In the genomic region with DNA sequence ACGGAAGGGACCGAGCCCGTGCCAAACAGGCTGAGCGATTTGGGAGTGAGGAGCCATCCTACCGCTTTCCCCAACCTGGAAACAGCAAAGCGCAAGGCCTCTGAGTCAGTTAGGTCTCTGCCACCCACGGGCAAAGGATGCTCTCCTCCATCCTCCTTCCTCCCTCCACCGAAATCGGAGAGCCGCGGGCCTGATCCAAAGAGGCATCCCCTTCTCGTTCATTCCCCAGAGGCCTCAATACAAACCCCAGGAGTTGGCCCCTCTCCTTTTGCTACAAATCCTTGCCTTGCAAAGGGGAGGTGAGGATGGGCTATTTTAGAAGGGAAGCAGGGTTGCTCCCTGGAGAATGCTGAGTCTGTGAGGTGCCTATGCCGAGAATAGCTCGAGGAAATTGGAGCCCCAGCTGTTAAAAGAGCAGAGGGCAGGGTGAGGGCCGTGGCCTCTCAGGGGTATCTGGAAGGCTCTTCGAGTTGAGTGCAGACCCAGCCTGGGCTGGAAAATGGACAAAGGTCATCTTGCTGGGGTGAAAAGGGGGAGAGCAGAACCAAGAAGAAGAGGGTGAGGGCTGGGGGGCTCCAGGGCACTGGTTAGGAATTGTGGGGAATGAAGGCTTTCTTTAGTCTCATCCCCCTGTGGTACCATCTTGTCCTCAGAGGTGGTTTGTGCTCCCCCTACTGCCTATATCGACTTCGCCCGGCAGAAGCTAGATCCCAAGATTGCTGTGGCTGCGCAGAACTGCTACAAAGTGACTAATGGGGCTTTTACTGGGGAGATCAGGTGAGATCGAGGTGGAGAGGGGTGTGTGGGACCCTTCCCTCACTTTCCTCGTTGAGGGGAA, we compare ENCODE assay signal across 8 cellular contexts. TPM values are rescaled to one million over a fixed set of nuclear protein-coding genes. Genes with fewer than 3 reads are reported as not detected.
DNase-seq lines count a peak whose midpoint lies in the region; ATAC-seq and TF ChIP-seq lines count a peak whose summit lies in the region.

No MANE protein-coding gene starts in this region.

- H3K27me3 ChIP-seq in H7 (ENCODE audit: control insufficient read depth, insufficient read depth, low read length) (no peaks in the 10 kb centered on the region), gastroesophageal sphincter (no peaks in the 10 kb centered on the region), gastrocnemius medialis (no peaks in the 10 kb centered on the region)

- TF ChIP-seq CTCF in gastroesophageal sphincter (IDR thresholded peaks at IDR 0.05) (no peak), gastrocnemius medialis (IDR thresholded peaks at IDR 0.05 in 4 of 5, conservative IDR thresholded peaks at IDR 0.05 in 1 of 5) (no peak)

- no peak for TF ChIP-seq EP300 in gastroesophageal sphincter (IDR thresholded peaks at IDR 0.05)

- ATAC-seq in gastroesophageal sphincter (no peak), gastrocnemius medialis (peak; percentile 1 to 11)

- H3K36me3 ChIP-seq in H7 (replicated peaks; ENCODE audit: control insufficient read depth, insufficient read depth, low read length) (peaks cover 25% of the 10 kb centered on the region), gastroesophageal sphincter (peaks cover 0 to 58% of the 10 kb centered on the region in 2 donors), gastrocnemius medialis (peaks cover 0 to 51% of the 10 kb centered on the region in 2 donors)

- peaks cover 55% of the 10 kb centered on the region for H3K4me1 Mint-ChIP-seq in activated CD4-positive, alpha-beta memory T cell treated with anti-CD3 and anti-CD28 coated beads for 36 hours (ENCODE audit: low read depth)

- peaks cover 0 to 58% (median 36%) of the 10 kb centered on the region in 3 donors for H3K4me1 ChIP-seq in gastroesophageal sphincter
- H3K4me1 ChIP-seq in gastrocnemius medialis, result peaks cover 35 to 38% of the 10 kb centered on the region in 2 donors

- no peak for TF ChIP-seq POLR2A in gastroesophageal sphincter (IDR thresholded peaks at IDR 0.05)
- no peak for TF ChIP-seq POLR2A in gastrocnemius medialis (IDR thresholded peaks at IDR 0.05)

- POLR2A ChIA-PET in activated CD4-positive, alpha-beta memory T cell treated with anti-CD3 and anti-CD28 coated beads for 36 hours (lab: Charles Lee), result interaction anchor here (0.9 to 4.8 kb wide), 11 partner anchors 15 to 334 kb away, joined by 3 to 94 read pairs (median 4); a partner anchor contains a TSS

- in situ Hi-C loops in gastrocnemius medialis (cut with MboI; ENCODE audit: low sequenced_read_pairs in 4 of 4), result no loop called here

- H3K9me3 ChIP-seq in gastroesophageal sphincter (no peaks in the 10 kb centered on the region), gastrocnemius medialis (no peaks in the 10 kb centered on the region)

- no peaks in the 10 kb centered on the region for H3K9me3 Mint-ChIP-seq in activated CD4-positive, alpha-beta memory T cell treated with anti-CD3 and anti-CD28 coated beads for 36 hours

- H3K4me3 Mint-ChIP-seq in activated CD4-positive, alpha-beta memory T cell treated with anti-CD3 and anti-CD28 coated beads for 36 hours, result peak overlapping the region; percentile 98

- peaks cover 62% of the 10 kb centered on the region for H3K36me3 Mint-ChIP-seq in activated CD4-positive, alpha-beta memory T cell treated with anti-CD3 and anti-CD28 coated beads for 36 hours

- H3K4me3 ChIP-seq in H7 (ENCODE audit: insufficient read depth, low read depth, low read length) (peak overlapping the region; percentile 96), gastroesophageal sphincter (peak overlapping the region; percentile 64 to 99), gastrocnemius medialis (peak overlapping the region; percentile 74 to 99 (median 91))

- intact Hi-C loops in activated CD4-positive, alpha-beta memory T cell treated with anti-CD3 and anti-CD28 coated beads for 36 hours (cut with micrococcal nuclease), result loop anchor here (1.0 kb wide), 3 partner anchors 16 to 32 kb away; a partner anchor contains a TSS
- intact Hi-C loops in gastrocnemius medialis (cut with DNase I; ENCODE audit: low total_unique reads), result loop anchor here (1.0 to 5.0 kb wide), 3 partner anchors 23 to 150 kb away; a partner anchor contains a TSS

- 5 to 8% methylated on average over 2 to 16 of the region's 22 CpGs for WGBS in gastroesophageal sphincter (ENCODE audit: low coverage in 1 of 2), 2 donors

- peak overlapping the region; percentile 97 for H3K27ac Mint-ChIP-seq in activated CD4-positive, alpha-beta memory T cell treated with anti-CD3 and anti-CD28 coated beads for 36 hours

- H3K27me3 Mint-ChIP-seq in activated CD4-positive, alpha-beta memory T cell treated with anti-CD3 and anti-CD28 coated beads for 36 hours, result no peaks in the 10 kb centered on the region

- peak; percentile 50 for DNase-seq in AG08396 (ENCODE audit: low spot score)
- peak; percentile 69 for DNase-seq in H7
- DNase-seq in activated CD4-positive, alpha-beta memory T cell treated with anti-CD3 and anti-CD28 coated beads for 36 hours, result peak; percentile 41
- peak in 1 of 2 donors; percentile 52 for DNase-seq in gastrocnemius medialis
- no peak for DNase-seq in COR-L47 (lab: John Stamatoyannopoulos, UW)
- no peak for DNase-seq in NCI-H146 (lab: John Stamatoyannopoulos, UW)
- DNase-seq in NCI-H524 treated with DMSO at 0.1 percent for 48 hours (lab: John Stamatoyannopoulos, UW), result no peak

- CTCF ChIA-PET in activated CD4-positive, alpha-beta memory T cell treated with anti-CD3 and anti-CD28 coated beads for 36 hours (lab: Charles Lee), result interaction anchor here (0.7 to 3.8 kb wide), 10 partner anchors 12 to 115 kb away, joined by 3 to 49 read pairs (median 8); a partner anchor contains a TSS

- peak overlapping the region; percentile 86 to 99 (median 98) for H3K27ac ChIP-seq in gastroesophageal sphincter
- peak overlapping the region; percentile 93 to 100 (median 99) for H3K27ac ChIP-seq in gastrocnemius medialis

RNA-seq across cellular contexts. Expression of a gene that starts 1.1 kb away (rescaled TPM):
- total RNA-seq in H7 (2014; rRNA removed; shearing (Covaris generic)), result 1,353 and 1,607 TPM in 2 replicates
- total RNA-seq in activated CD4-positive, alpha-beta memory T cell treated with anti-CD3 and anti-CD28 coated beads for 36 hours, result 1,000 to 10,000 TPM; 1,432 to 1,495 TPM
- total RNA-seq in gastroesophageal sphincter, result 100 to 1,000 TPM; 324 to 473 (median 392) TPM
- total RNA-seq in gastrocnemius medialis, result 100 to 1,000 TPM; 500 to 741 (median 604) TPM

RNA-seq across cellular contexts. Expression of a gene that starts 4.7 kb away (rescaled TPM):
- total RNA-seq in H7 (2014; rRNA removed; shearing (Covaris generic)), result 28.7 and 29.4 TPM in 2 replicates
- 1 to 10 TPM; 3.8 to 4.7 TPM for total RNA-seq in activated CD4-positive, alpha-beta memory T cell treated with anti-CD3 and anti-CD28 coated beads for 36 hours
- 10 to 100 TPM in 1 of 4 donors, 1 to 10 TPM in 3; 7.4 to 10.7 (median 8.1) TPM for total RNA-seq in gastroesophageal sphincter
- 10 to 100 TPM in 1 of 4 donors, 1 to 10 TPM in 3; 4.6 to 10.0 (median 5.0) TPM for total RNA-seq in gastrocnemius medialis

RNA-seq across cellular contexts. Expression of a gene that starts 16.5 kb away (rescaled TPM):
- 103 and 112 TPM in 2 replicates for total RNA-seq in H7 (2014; rRNA removed; shearing (Covaris generic))
- 100 to 1,000 TPM; 125 to 130 TPM for total RNA-seq in activated CD4-positive, alpha-beta memory T cell treated with anti-CD3 and anti-CD28 coated beads for 36 hours
- total RNA-seq in gastroesophageal sphincter (10 to 100 TPM; 43.4 to 70.9 (median 65.0) TPM), gastrocnemius medialis (100 to 1,000 TPM in 1 of 4 donors, 10 to 100 TPM in 3; 66.4 to 120 (median 74.1) TPM)

RNA-seq across cellular contexts. Expression of a gene that starts 17.3 kb away (rescaled TPM):
- total RNA-seq in H7 (2014; rRNA removed; shearing (Covaris generic)), result 85.6 and 115 TPM in 2 replicates
- 10 to 100 TPM; 80.3 to 87.8 TPM for total RNA-seq in activated CD4-positive, alpha-beta memory T cell treated with anti-CD3 and anti-CD28 coated beads for 36 hours
- total RNA-seq in gastroesophageal sphincter, result 1 to 10 TPM; 1.1 to 5.9 (median 1.4) TPM
- total RNA-seq in gastrocnemius medialis, result 1 to 10 TPM in 1 of 4 donors, under 1 TPM in 3; 0.25 to 4.4 (median 0.65) TPM

RNA-seq across cellular contexts. Expression of a gene that starts 27.7 kb away (rescaled TPM):
- 1.5 and 5.5 TPM in 2 replicates for total RNA-seq in H7 (2014; rRNA removed; shearing (Covaris generic))
- total RNA-seq in activated CD4-positive, alpha-beta memory T cell treated with anti-CD3 and anti-CD28 coated beads for 36 hours, result under 1 TPM; 0.22 to 0.78 TPM
- total RNA-seq in gastroesophageal sphincter, result 1 to 10 TPM in 3 of 4 donors, under 1 TPM in 1; 0.45 to 1.8 (median 1.3) TPM
- not detected for total RNA-seq in gastrocnemius medialis

Comparison
In these comparisons a context has a peak if more than half of its experiments do, and no peak if none do; other contexts are left out.
1. DNase-seq: peak in AG08396 (single experiment), H7 (single experiment) and activated CD4-positive, alpha-beta memory T cell treated with anti-CD3 and anti-CD28 coated beads for 36 hours (single experiment); none in COR-L47 (single experiment), NCI-H146 (single experiment) and NCI-H524 treated with DMSO at 0.1 percent for 48 hours (single experiment).
2. Peak in every context shown above with its lines, with median percentiles within 50 percentile points of each other: H3K4me3 ChIP-seq.